1 cellular context compared by ENCODE assay signal in genomic region chr4:1012031-1012739, GRCh38.
TF ChIP-seq lines count a peak whose summit lies in the region.

No MANE protein-coding gene starts in this region.

TF ChIP-seq in K562, 482 proteins besides CTCF, POLR2A, EP300 and RAD21 (continued from another document and continues in another):
- TF ChIP-seq HMBOX1 (IDR thresholded peaks at IDR 0.05) (no peak), ETV6 (IDR thresholded peaks at IDR 0.05; ENCODE audit: borderline replicate concordance in 1 of 2, low read depth in 2 of 2, low read length in 1 of 2) (no peak), ETV6 (CRISPR knock-in tag; IDR thresholded peaks at IDR 0.05; ENCODE audit: borderline replicate concordance) (no peak), RHOXF2B (CRISPR knock-in tag; conservative IDR thresholded peaks at IDR 0.05) (no peak), PREB (CRISPR knock-in tag; IDR thresholded peaks at IDR 0.05) (no peak), KDM4B (IDR thresholded peaks at IDR 0.05; ENCODE audit: borderline replicate concordance in 2 of 2, low read depth in 1 of 2) (0 out of 4 replicates have a peak, but pooled peaks of 1 of the 2 experiments have one; percentile 50), TAL1 (IDR thresholded peaks at IDR 0.05) (no peak), UBTF (IDR thresholded peaks at IDR 0.05; ENCODE audit: borderline replicate concordance in 1 of 2, low read depth in 2 of 2, low read length in 2 of 2) (no peak), NFE2L1 (tag; IDR thresholded peaks at IDR 0.05; ENCODE audit: borderline replicate concordance, low read depth) (no peak), PRDM10 (IDR thresholded peaks at IDR 0.05; ENCODE audit: partially characterized antibody) (no peak), CREB3L1 (IDR thresholded peaks at IDR 0.05; ENCODE audit: borderline replicate concordance, low read depth) (no peak), MBD2 (IDR thresholded peaks at IDR 0.05; ENCODE audit: borderline replicate concordance, low read depth) (no peak), E2F1 (CRISPR knock-in tag; IDR thresholded peaks at IDR 0.05) (no peak), PRPF4 (IDR thresholded peaks at IDR 0.05; ENCODE audit: insufficient read depth, low read depth, low read length, poor library complexity, severe bottlenecking) (no peak), SRSF1 (IDR thresholded peaks at IDR 0.05; ENCODE audit: low read depth, low read length) (no peak), ZNF133 (CRISPR knock-in tag; IDR thresholded peaks at IDR 0.05) (no peak), ZNF57 (CRISPR knock-in tag; IDR thresholded peaks at IDR 0.05) (no peak), ASH1L (IDR thresholded peaks at IDR 0.05; ENCODE audit: borderline replicate concordance, low read depth, partially characterized antibody) (no peak), CHD2 (IDR thresholded peaks at IDR 0.05; ENCODE audit: low read depth, low read length) (no peak), MIER1 (IDR thresholded peaks at IDR 0.05; ENCODE audit: low read depth) (no peak), PBX2 (CRISPR knock-in tag; IDR thresholded peaks at IDR 0.05; ENCODE audit: low read depth) (no peak), PBX2 (tag; conservative IDR thresholded peaks at IDR 0.05; ENCODE audit: low read depth) (no peak), ZNF431 (CRISPR knock-in tag; IDR thresholded peaks at IDR 0.05) (no peak), PCBP1 (IDR thresholded peaks at IDR 0.05; ENCODE audit: low read depth, low read length, poor library complexity, severe bottlenecking) (peak; percentile 35), EWSR1 (IDR thresholded peaks at IDR 0.05; ENCODE audit: borderline replicate concordance, low read depth, partially characterized antibody) (no peak), MEIS2 (IDR thresholded peaks at IDR 0.05; ENCODE audit: partially characterized antibody) (no peak), ARID2 (IDR thresholded peaks at IDR 0.05) (no peak), ZNF717 (CRISPR knock-in tag; IDR thresholded peaks at IDR 0.05) (no peak), NCOA2 (IDR thresholded peaks at IDR 0.05; ENCODE audit: partially characterized antibody in 2 of 2) (no peak), BHLHE40 (IDR thresholded peaks at IDR 0.05; ENCODE audit: low read length) (no peak), ZNF707 (CRISPR knock-in tag; conservative IDR thresholded peaks at IDR 0.05) (no peak), ZNF212 (CRISPR knock-in tag; IDR thresholded peaks at IDR 0.05) (no peak), SRSF3 (IDR thresholded peaks at IDR 0.05; ENCODE audit: insufficient read depth, low read length) (no peak), HINFP (tag; conservative IDR thresholded peaks at IDR 0.05; ENCODE audit: low read depth) (no peak), ZNF121 (CRISPR knock-in tag; conservative IDR thresholded peaks at IDR 0.05) (no peak), TCFL5 (CRISPR knock-in tag; conservative IDR thresholded peaks at IDR 0.05) (no peak), CSDE1 (IDR thresholded peaks at IDR 0.05) (no peak), ZBTB49 (CRISPR knock-in tag; IDR thresholded peaks at IDR 0.05; ENCODE audit: borderline replicate concordance) (no peak), TSC22D4 (tag; IDR thresholded peaks at IDR 0.05) (no peak), MCM5 (IDR thresholded peaks at IDR 0.05; ENCODE audit: low read depth) (no peak), ZNF384 (IDR thresholded peaks at IDR 0.05; ENCODE audit: low read depth, low read length) (no peak), ZNF449 (CRISPR knock-in tag; IDR thresholded peaks at IDR 0.05) (no peak)
